In genomic region chr22:49967333-49968241, GRCh38 we compare ENCODE assay signal across 8 cellular contexts. TPM values are rescaled to one million over a fixed set of nuclear protein-coding genes. Genes with fewer than 3 reads are reported as not detected.
DNase-seq lines count a peak whose midpoint lies in the region; ATAC-seq and TF ChIP-seq lines count a peak whose summit lies in the region.

No MANE protein-coding gene starts in this region.

- peak in 1 of 2 donors; percentile 4 for TF ChIP-seq POLR2A in tibial nerve (IDR thresholded peaks at IDR 0.05)

- peak overlapping the region; percentile 63 for H3K27ac Mint-ChIP-seq in activated CD4-positive, alpha-beta memory T cell treated with anti-CD3 and anti-CD28 coated beads for 36 hours
- H3K27ac Mint-ChIP-seq in activated CD4-positive, alpha-beta memory T cell treated with anti-CD3 and anti-CD28 coated beads, Interleukin-2, amount 10 ng/mL, durations not matched to agents 7 days and 5 days: no peak overlapping the region
- H3K27ac Mint-ChIP-seq in central memory CD8-positive, alpha-beta T cell (ENCODE audit: low read depth): peak overlapping the region; percentile 90

- H3K27me3 ChIP-seq in tibial nerve: no peaks in the 10 kb centered on the region

- H3K27ac ChIP-seq in tibial nerve: peak overlapping the region; percentile 73 to 95 (median 92)

- no peaks in the 10 kb centered on the region for H3K9me3 Mint-ChIP-seq in activated CD4-positive, alpha-beta memory T cell treated with anti-CD3 and anti-CD28 coated beads for 36 hours
- no peaks in the 10 kb centered on the region for H3K9me3 Mint-ChIP-seq in activated CD4-positive, alpha-beta memory T cell treated with anti-CD3 and anti-CD28 coated beads, Interleukin-2, amount 10 ng/mL, durations not matched to agents 7 days and 5 days
- H3K9me3 Mint-ChIP-seq in central memory CD8-positive, alpha-beta T cell: no peaks in the 10 kb centered on the region

- peaks cover 42% of the 10 kb centered on the region for H3K4me1 Mint-ChIP-seq in activated CD4-positive, alpha-beta memory T cell treated with anti-CD3 and anti-CD28 coated beads for 36 hours (ENCODE audit: low read depth)
- peaks cover 40% of the 10 kb centered on the region for H3K4me1 Mint-ChIP-seq in activated CD4-positive, alpha-beta memory T cell treated with anti-CD3 and anti-CD28 coated beads, Interleukin-2, amount 10 ng/mL, durations not matched to agents 7 days and 5 days
- H3K4me1 Mint-ChIP-seq in central memory CD8-positive, alpha-beta T cell: peaks cover 32% of the 10 kb centered on the region

- H3K36me3 Mint-ChIP-seq in activated CD4-positive, alpha-beta memory T cell treated with anti-CD3 and anti-CD28 coated beads for 36 hours: peaks cover 26% of the 10 kb centered on the region
- peaks cover 25% of the 10 kb centered on the region for H3K36me3 Mint-ChIP-seq in activated CD4-positive, alpha-beta memory T cell treated with anti-CD3 and anti-CD28 coated beads, Interleukin-2, amount 10 ng/mL, durations not matched to agents 7 days and 5 days (ENCODE audit: low read depth)
- peaks cover 60% of the 10 kb centered on the region for H3K36me3 Mint-ChIP-seq in central memory CD8-positive, alpha-beta T cell (ENCODE audit: insufficient read depth)

- H3K36me3 ChIP-seq in tibial nerve: peaks cover 0 to 31% (median 14%) of the 10 kb centered on the region in 3 donors

- peak in 1 of 2 donors; percentile 58 for TF ChIP-seq EP300 in tibial nerve (IDR thresholded peaks at IDR 0.05)

- no peaks in the 10 kb centered on the region for H3K9me3 ChIP-seq in tibial nerve

- in situ Hi-C loops in GM13976 (cut with MboI; ENCODE audit: low sequenced_read_pairs, unreplicated experiment): no loop called here

- 34 to 38% methylated on average over 26 to 37 of the region's 38 CpGs for WGBS in tibial nerve, 2 donors

- DNase-seq in activated CD4-positive, alpha-beta memory T cell treated with anti-CD3 and anti-CD28 coated beads for 36 hours: peak; percentile 27
- no peak for DNase-seq in activated CD4-positive, alpha-beta memory T cell treated with anti-CD3 and anti-CD28 coated beads, Interleukin-2, amount 10 ng/mL, durations not matched to agents 7 days and 5 days
- no peak for DNase-seq in central memory CD8-positive, alpha-beta T cell (ENCODE audit: low spot score in 2 of 2)
- DNase-seq in midbrain (lab: John Stamatoyannopoulos, UW): peak; percentile 44
- peak; percentile 54 to 61 for DNase-seq in tibial nerve (ENCODE audit: low spot score in 2 of 2)
- DNase-seq in GM13976 (ENCODE audit: low spot score): no peak

- intact Hi-C loops in activated CD4-positive, alpha-beta memory T cell treated with anti-CD3 and anti-CD28 coated beads for 36 hours (cut with micrococcal nuclease): no loop called here

- no peak for ATAC-seq in central memory CD8-positive, alpha-beta T cell (replicated peaks; ENCODE audit: extremely low read depth, poor library complexity, severe bottlenecking)
- ATAC-seq in HG03521 (IDR thresholded peaks at IDR 0.05; ENCODE audit: unreplicated experiment) (no peak), HG03045 (IDR thresholded peaks at IDR 0.05; ENCODE audit: unreplicated experiment) (no peak)

- peak overlapping the region in 3 of 4 donors; percentile 16 to 27 (median 26) for H3K4me3 ChIP-seq in tibial nerve

- POLR2A ChIA-PET in activated CD4-positive, alpha-beta memory T cell treated with anti-CD3 and anti-CD28 coated beads for 36 hours (lab: Charles Lee): interaction anchor here (0.5 to 1.8 kb wide), 6 partner anchors 20 to 51 kb away, joined by 3 to 5 read pairs (median 4); no protein-coding TSS in a partner anchor
- POLR2A ChIA-PET in activated CD4-positive, alpha-beta memory T cell treated with anti-CD3 and anti-CD28 coated beads, Interleukin-2, amount 10 ng/mL, durations not matched to agents 7 days and 5 days (lab: Charles Lee): interaction anchor here (1.0 to 2.9 kb wide), 2 partner anchors 31 to 223 kb away, joined by 5 to 14 read pairs; no protein-coding TSS in a partner anchor

- TF ChIP-seq CTCF in tibial nerve (IDR thresholded peaks at IDR 0.05) (peak in 2 of 5 experiments; percentile 1 to 9), GM13976 (IDR thresholded peaks at IDR 0.05; ENCODE audit: borderline replicate concordance, control extremely low read depth, extremely low read depth, insufficient read depth, missing control alignments) (no peak)

- CTCF ChIA-PET in activated CD4-positive, alpha-beta memory T cell treated with anti-CD3 and anti-CD28 coated beads for 36 hours (lab: Charles Lee): interaction anchor here (0.6 to 1.9 kb wide), 4 partner anchors 13 to 63 kb away, joined by 3 to 8 read pairs (median 6); no protein-coding TSS in a partner anchor
- CTCF ChIA-PET in activated CD4-positive, alpha-beta memory T cell treated with anti-CD3 and anti-CD28 coated beads, Interleukin-2, amount 10 ng/mL, durations not matched to agents 7 days and 5 days (lab: Charles Lee): interaction anchor here (1.3 kb wide), 1 partner anchor 37 kb away, joined by 5 read pairs; no protein-coding TSS in a partner anchor

- no peaks in the 10 kb centered on the region for H3K27me3 Mint-ChIP-seq in activated CD4-positive, alpha-beta memory T cell treated with anti-CD3 and anti-CD28 coated beads for 36 hours
- H3K27me3 Mint-ChIP-seq in activated CD4-positive, alpha-beta memory T cell treated with anti-CD3 and anti-CD28 coated beads, Interleukin-2, amount 10 ng/mL, durations not matched to agents 7 days and 5 days: no peaks in the 10 kb centered on the region
- no peaks in the 10 kb centered on the region for H3K27me3 Mint-ChIP-seq in central memory CD8-positive, alpha-beta T cell

- peak overlapping the region; percentile 16 for H3K4me3 Mint-ChIP-seq in activated CD4-positive, alpha-beta memory T cell treated with anti-CD3 and anti-CD28 coated beads for 36 hours
- no peak overlapping the region for H3K4me3 Mint-ChIP-seq in activated CD4-positive, alpha-beta memory T cell treated with anti-CD3 and anti-CD28 coated beads, Interleukin-2, amount 10 ng/mL, durations not matched to agents 7 days and 5 days
- H3K4me3 Mint-ChIP-seq in central memory CD8-positive, alpha-beta T cell: peak overlapping the region; percentile 23

- H3K4me1 ChIP-seq in tibial nerve: peaks cover 0 to 100% (median 74%) of the 10 kb centered on the region in 4 donors

RNA-seq across cellular contexts. Expression of gene PIM3, which starts 7.0 kb away (rescaled TPM):
- total RNA-seq in activated CD4-positive, alpha-beta memory T cell treated with anti-CD3 and anti-CD28 coated beads for 36 hours: 100 to 1,000 TPM; 222 to 231 TPM
- total RNA-seq in activated CD4-positive, alpha-beta memory T cell treated with anti-CD3 and anti-CD28 coated beads, Interleukin-2, amount 10 ng/mL, durations not matched to agents 7 days and 5 days: 10 to 100 TPM; 60.1 to 62.3 TPM
- 100 to 1,000 TPM in 3 of 4 donors, 10 to 100 TPM in 1; 98.3 to 138 (median 119) TPM for total RNA-seq in tibial nerve

RNA-seq across cellular contexts. Expression of gene IL17REL, which starts 45.0 kb away (rescaled TPM):
- 1 to 10 TPM in 1 of 2 experiments, under 1 TPM in 1; 0.73 to 1.1 TPM for total RNA-seq in activated CD4-positive, alpha-beta memory T cell treated with anti-CD3 and anti-CD28 coated beads for 36 hours
- not detected for total RNA-seq in activated CD4-positive, alpha-beta memory T cell treated with anti-CD3 and anti-CD28 coated beads, Interleukin-2, amount 10 ng/mL, durations not matched to agents 7 days and 5 days
- not detected for total RNA-seq in tibial nerve

RNA-seq across cellular contexts. Expression of gene CRELD2, which starts 49.2 kb away (rescaled TPM):
- 10 to 100 TPM; 29.8 to 30.7 TPM for total RNA-seq in activated CD4-positive, alpha-beta memory T cell treated with anti-CD3 and anti-CD28 coated beads for 36 hours
- total RNA-seq in activated CD4-positive, alpha-beta memory T cell treated with anti-CD3 and anti-CD28 coated beads, Interleukin-2, amount 10 ng/mL, durations not matched to agents 7 days and 5 days: 10 to 100 TPM; 50.0 to 51.2 TPM
- total RNA-seq in tibial nerve: 10 to 100 TPM; 44.8 to 80.4 (median 65.1) TPM

RNA-seq across cellular contexts. Expression of gene ALG12, which starts 49.3 kb away (rescaled TPM):
- 10 to 100 TPM; 12.4 to 13.8 TPM for total RNA-seq in activated CD4-positive, alpha-beta memory T cell treated with anti-CD3 and anti-CD28 coated beads for 36 hours
- 10 to 100 TPM; 14.7 to 20.6 TPM for total RNA-seq in activated CD4-positive, alpha-beta memory T cell treated with anti-CD3 and anti-CD28 coated beads, Interleukin-2, amount 10 ng/mL, durations not matched to agents 7 days and 5 days
- total RNA-seq in tibial nerve: 10 to 100 TPM in 3 of 4 donors, 1 to 10 TPM in 1; 9.0 to 17.4 (median 14.5) TPM

Comparison
In these comparisons a context has a peak if more than half of its experiments do, and no peak if none do; other contexts are left out.
1. DNase-seq: peak in activated CD4-positive, alpha-beta memory T cell treated with anti-CD3 and anti-CD28 coated beads for 36 hours (single experiment), midbrain (single experiment) and tibial nerve (2 of 2); none in activated CD4-positive, alpha-beta memory T cell treated with anti-CD3 and anti-CD28 coated beads, Interleukin-2, amount 10 ng/mL, durations not matched to agents 7 days and 5 days (single experiment), central memory CD8-positive, alpha-beta T cell (0 of 2) and GM13976 (single experiment).